8 cellular contexts compared by ENCODE assay signal in the genomic region with DNA sequence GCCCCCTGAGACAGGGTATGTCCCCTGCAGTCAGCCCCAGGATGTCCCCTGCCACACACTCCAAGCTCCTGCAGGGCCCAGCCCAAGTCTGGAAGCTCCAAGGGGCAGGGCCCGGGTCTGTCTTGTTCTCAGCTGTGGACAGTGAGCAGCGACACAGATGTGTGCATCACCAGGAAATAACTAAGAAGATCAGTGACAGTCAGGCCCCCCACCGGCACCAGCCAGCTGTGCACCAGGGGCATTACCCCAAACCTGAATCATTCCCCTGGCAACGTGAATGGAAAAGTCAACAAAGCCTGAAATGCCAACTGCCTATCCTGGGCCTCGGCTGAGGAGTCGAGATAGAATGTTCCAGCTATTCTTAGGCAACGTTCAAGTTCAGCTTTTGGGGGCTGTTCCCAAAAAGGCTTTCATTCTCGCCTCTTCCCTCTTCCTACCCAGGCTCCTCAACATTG.
DNase-seq lines count a peak whose midpoint lies in the region; ATAC-seq and TF ChIP-seq lines count a peak whose summit lies in the region.

No MANE protein-coding gene starts in this region.

- H3K9me3 ChIP-seq in body of pancreas = no peaks in the 10 kb centered on the region

- H3K4me3 Mint-ChIP-seq in memory B cell = peak overlapping the region; percentile 79

- ATAC-seq in body of pancreas (peak; percentile 53), memory B cell (ENCODE audit: low read depth) (peak; percentile 63), HG02970 (IDR thresholded peaks at IDR 0.05; ENCODE audit: low FRiP score, unreplicated experiment) (no peak)

- H3K4me3 ChIP-seq in body of pancreas = no peak overlapping the region

- TF ChIP-seq POLR2A in body of pancreas (IDR thresholded peaks at IDR 0.05) = no peak

- peak overlapping the region in 3 of 4 donors; percentile 25 to 50 (median 38) for H3K27ac ChIP-seq in body of pancreas

- peak overlapping the region; percentile 89 for H3K27ac Mint-ChIP-seq in memory B cell

- no peaks in the 10 kb centered on the region for H3K36me3 ChIP-seq in body of pancreas (replicated peaks in 1 of 2; ENCODE audit: insufficient read depth in 1 of 2, low read depth in 2 of 2)

- 0 to 22% methylated on average over 2 to 8 of the region's 8 CpGs for WGBS in body of pancreas, 2 donors

- H3K4me1 ChIP-seq in body of pancreas = peaks cover 15% of the 10 kb centered on the region

- H3K9me3 Mint-ChIP-seq in memory B cell = no peaks in the 10 kb centered on the region

- H3K27me3 Mint-ChIP-seq in memory B cell = no peaks in the 10 kb centered on the region

- H3K4me1 Mint-ChIP-seq in memory B cell = peaks cover 55% of the 10 kb centered on the region

- no peak for TF ChIP-seq CTCF in body of pancreas (IDR thresholded peaks at IDR 0.05)

- DNase-seq in CD1c-positive myeloid dendritic cell (ENCODE audit: extremely low spot score) = peak; percentile 25
- DNase-seq in LHCN-M2 (ENCODE audit: low read depth) = peak; percentile 72
- peak in 3 of 4 donors; percentile 48 to 69 (median 51) for DNase-seq in body of pancreas
- DNase-seq in memory B cell (ENCODE audit: low spot score in 2 of 2) = no peak
- no peak for DNase-seq in DMS53 treated with DMSO at 0.1 percent for 48 hours (lab: John Stamatoyannopoulos, UW; ENCODE audit: unreplicated experiment)
- DNase-seq in NCI-H2029 (lab: John Stamatoyannopoulos, UW) = no peak
- no peak for DNase-seq in HCEC 1CT

- intact Hi-C loops in body of pancreas (cut with DNase I) = no loop called here

- H3K27me3 ChIP-seq in body of pancreas = no peaks in the 10 kb centered on the region

- peaks cover 25% of the 10 kb centered on the region for H3K36me3 Mint-ChIP-seq in memory B cell

Comparison
In these comparisons a context has a peak if more than half of its experiments do, and no peak if none do; other contexts are left out.
1. DNase-seq: peak in CD1c-positive myeloid dendritic cell (single experiment), LHCN-M2 (single experiment) and body of pancreas (3 of 4); none in memory B cell (0 of 2), DMS53 treated with DMSO at 0.1 percent for 48 hours (single experiment), NCI-H2029 (single experiment) and HCEC 1CT (single experiment).